1 cellular context compared by ENCODE assay signal in the genomic region with DNA sequence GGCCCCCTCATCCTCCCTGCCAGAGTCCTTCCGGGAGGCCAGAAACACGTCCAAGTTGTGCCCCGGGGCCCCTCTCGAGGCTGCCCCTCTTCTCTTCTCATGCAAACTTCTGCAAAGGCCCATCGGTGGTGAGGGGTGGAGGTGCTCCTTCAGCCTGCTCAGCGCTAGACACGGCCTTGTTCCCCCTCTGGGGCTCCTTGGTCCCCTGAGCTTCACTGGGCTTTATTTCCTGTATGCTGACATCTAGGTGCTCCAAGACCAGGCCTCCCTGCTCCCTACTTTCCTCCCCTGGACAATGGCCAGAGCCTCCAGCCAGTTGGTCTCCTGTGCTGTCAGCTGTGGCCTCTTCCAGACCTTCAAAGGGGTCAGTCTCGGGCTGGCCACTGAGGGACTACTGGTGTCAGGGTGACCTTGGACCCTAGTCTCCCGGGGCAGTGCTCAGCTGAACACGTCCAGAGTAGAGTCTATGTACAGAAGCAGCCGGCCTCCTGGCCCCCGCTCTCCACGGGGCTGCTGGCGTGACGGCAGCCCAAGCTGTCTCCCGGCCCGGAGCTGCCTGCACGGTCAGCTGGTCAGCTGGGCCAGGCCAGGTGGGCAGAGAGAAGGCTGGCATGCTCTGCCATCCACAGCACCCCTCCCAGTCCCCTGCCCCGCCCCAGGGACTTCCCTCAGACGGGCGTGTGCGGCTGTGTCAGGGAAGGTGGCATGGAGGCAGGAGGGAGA.
TF ChIP-seq lines count a peak whose summit lies in the region.

No MANE protein-coding gene starts in this region.

TF ChIP-seq in HepG2, 621 proteins besides CTCF, POLR2A, EP300 and RAD21 (continued from another document and continues in another):
- TF ChIP-seq, protein P1, sequence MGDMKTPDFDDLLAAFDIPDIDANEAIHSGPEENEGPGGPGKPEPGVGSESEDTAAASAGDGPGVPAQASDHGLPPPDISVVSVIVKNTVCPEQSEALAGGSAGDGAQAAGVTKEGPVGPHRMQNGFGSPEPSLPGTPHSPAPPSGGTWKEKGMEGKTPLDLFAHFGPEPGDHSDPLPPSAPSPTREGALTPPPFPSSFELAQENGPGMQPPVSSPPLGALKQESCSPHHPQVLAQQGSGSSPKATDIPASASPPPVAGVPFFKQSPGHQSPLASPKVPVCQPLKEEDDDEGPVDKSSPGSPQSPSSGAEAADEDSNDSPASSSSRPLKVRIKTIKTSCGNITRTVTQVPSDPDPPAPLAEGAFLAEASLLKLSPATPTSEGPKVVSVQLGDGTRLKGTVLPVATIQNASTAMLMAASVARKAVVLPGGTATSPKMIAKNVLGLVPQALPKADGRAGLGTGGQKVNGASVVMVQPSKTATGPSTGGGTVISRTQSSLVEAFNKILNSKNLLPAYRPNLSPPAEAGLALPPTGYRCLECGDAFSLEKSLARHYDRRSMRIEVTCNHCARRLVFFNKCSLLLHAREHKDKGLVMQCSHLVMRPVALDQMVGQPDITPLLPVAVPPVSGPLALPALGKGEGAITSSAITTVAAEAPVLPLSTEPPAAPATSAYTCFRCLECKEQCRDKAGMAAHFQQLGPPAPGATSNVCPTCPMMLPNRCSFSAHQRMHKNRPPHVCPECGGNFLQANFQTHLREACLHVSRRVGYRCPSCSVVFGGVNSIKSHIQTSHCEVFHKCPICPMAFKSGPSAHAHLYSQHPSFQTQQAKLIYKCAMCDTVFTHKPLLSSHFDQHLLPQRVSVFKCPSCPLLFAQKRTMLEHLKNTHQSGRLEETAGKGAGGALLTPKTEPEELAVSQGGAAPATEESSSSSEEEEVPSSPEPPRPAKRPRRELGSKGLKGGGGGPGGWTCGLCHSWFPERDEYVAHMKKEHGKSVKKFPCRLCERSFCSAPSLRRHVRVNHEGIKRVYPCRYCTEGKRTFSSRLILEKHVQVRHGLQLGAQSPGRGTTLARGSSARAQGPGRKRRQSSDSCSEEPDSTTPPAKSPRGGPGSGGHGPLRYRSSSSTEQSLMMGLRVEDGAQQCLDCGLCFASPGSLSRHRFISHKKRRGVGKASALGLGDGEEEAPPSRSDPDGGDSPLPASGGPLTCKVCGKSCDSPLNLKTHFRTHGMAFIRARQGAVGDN (CRISPR knock-in tag; IDR thresholded peaks at IDR 0.05): peak; percentile 92
- TF ChIP-seq SETDB1 (CRISPR knock-in tag; IDR thresholded peaks at IDR 0.05; ENCODE audit: borderline replicate concordance) (no peak), ZNF605 (CRISPR knock-in tag; IDR thresholded peaks at IDR 0.05) (no peak; the same call in 1 of the 2 replicates), RFXAP (CRISPR knock-in tag; IDR thresholded peaks at IDR 0.05; ENCODE audit: borderline replicate concordance) (no peak), ZNF839 (CRISPR knock-in tag; IDR thresholded peaks at IDR 0.05; ENCODE audit: borderline replicate concordance) (no peak), MTF1 (CRISPR knock-in tag; IDR thresholded peaks at IDR 0.05) (no peak), FOSL2 (CRISPR knock-in tag; IDR thresholded peaks at IDR 0.05) (peak; percentile 46), ZNF256 (CRISPR knock-in tag; conservative IDR thresholded peaks at IDR 0.05) (no peak), ZNF746 (CRISPR knock-in tag; IDR thresholded peaks at IDR 0.05) (peak; percentile 77), PRMT3 (CRISPR knock-in tag; IDR thresholded peaks at IDR 0.05; ENCODE audit: borderline replicate concordance, low read depth) (no peak), ZNF550 (CRISPR knock-in tag; IDR thresholded peaks at IDR 0.05; ENCODE audit: borderline replicate concordance) (no peak), MIER3 (CRISPR knock-in tag; IDR thresholded peaks at IDR 0.05; ENCODE audit: borderline replicate concordance) (peak; percentile 56; the same call in 1 of the 2 replicates), RBFOX2 (IDR thresholded peaks at IDR 0.05; ENCODE audit: low read depth, low read length) (peak; percentile 38; the same call in 1 of the 2 replicates), ZNF674 (CRISPR knock-in tag; IDR thresholded peaks at IDR 0.05; ENCODE audit: low read depth) (no peak), ZNF124 (CRISPR knock-in tag; IDR thresholded peaks at IDR 0.05) (no peak), CENPT (CRISPR knock-in tag; IDR thresholded peaks at IDR 0.05; ENCODE audit: low read depth) (no peak), MXD4 (CRISPR knock-in tag; IDR thresholded peaks at IDR 0.05) (0 out of 2 replicates have a peak, but pooled peaks have one; percentile 55), SIN3B (IDR thresholded peaks at IDR 0.05; ENCODE audit: low read length) (no peak), HIVEP1 (CRISPR knock-in tag; IDR thresholded peaks at IDR 0.05) (peak; percentile 34; the same call in 1 of the 2 replicates), GABPA (IDR thresholded peaks at IDR 0.05; ENCODE audit: low read depth, low read length) (no peak), GABPA (CRISPR knock-in tag; IDR thresholded peaks at IDR 0.05; ENCODE audit: low read depth) (peak; percentile 43), MTA1 (CRISPR knock-in tag; IDR thresholded peaks at IDR 0.05; ENCODE audit: borderline replicate concordance) (peak; percentile 99), ZNF672 (CRISPR knock-in tag; IDR thresholded peaks at IDR 0.05) (no peak), THYN1 (CRISPR knock-in tag; IDR thresholded peaks at IDR 0.05; ENCODE audit: borderline replicate concordance, low read depth) (no peak), ZSCAN21 (CRISPR knock-in tag; IDR thresholded peaks at IDR 0.05; ENCODE audit: borderline replicate concordance) (no peak), SOX13 (IDR thresholded peaks at IDR 0.05) (no peak), SOX13 (CRISPR knock-in tag; conservative IDR thresholded peaks at IDR 0.05 in 1 of 2, IDR thresholded peaks at IDR 0.05 in 1 of 2) (peak in 1 of 2 experiments; percentile 68; a peak in 2 of 4 replicates), ZNF382 (CRISPR knock-in tag; IDR thresholded peaks at IDR 0.05; ENCODE audit: borderline replicate concordance) (no peak), CBX1 (IDR thresholded peaks at IDR 0.05; ENCODE audit: low read depth) (no peak)
- TF ChIP-seq, protein P2, sequence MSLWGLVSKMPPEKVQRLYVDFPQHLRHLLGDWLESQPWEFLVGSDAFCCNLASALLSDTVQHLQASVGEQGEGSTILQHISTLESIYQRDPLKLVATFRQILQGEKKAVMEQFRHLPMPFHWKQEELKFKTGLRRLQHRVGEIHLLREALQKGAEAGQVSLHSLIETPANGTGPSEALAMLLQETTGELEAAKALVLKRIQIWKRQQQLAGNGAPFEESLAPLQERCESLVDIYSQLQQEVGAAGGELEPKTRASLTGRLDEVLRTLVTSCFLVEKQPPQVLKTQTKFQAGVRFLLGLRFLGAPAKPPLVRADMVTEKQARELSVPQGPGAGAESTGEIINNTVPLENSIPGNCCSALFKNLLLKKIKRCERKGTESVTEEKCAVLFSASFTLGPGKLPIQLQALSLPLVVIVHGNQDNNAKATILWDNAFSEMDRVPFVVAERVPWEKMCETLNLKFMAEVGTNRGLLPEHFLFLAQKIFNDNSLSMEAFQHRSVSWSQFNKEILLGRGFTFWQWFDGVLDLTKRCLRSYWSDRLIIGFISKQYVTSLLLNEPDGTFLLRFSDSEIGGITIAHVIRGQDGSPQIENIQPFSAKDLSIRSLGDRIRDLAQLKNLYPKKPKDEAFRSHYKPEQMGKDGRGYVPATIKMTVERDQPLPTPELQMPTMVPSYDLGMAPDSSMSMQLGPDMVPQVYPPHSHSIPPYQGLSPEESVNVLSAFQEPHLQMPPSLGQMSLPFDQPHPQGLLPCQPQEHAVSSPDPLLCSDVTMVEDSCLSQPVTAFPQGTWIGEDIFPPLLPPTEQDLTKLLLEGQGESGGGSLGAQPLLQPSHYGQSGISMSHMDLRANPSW (CRISPR knock-in tag; IDR thresholded peaks at IDR 0.05; ENCODE audit: borderline replicate concordance): no peak
- TF ChIP-seq, protein P3, sequence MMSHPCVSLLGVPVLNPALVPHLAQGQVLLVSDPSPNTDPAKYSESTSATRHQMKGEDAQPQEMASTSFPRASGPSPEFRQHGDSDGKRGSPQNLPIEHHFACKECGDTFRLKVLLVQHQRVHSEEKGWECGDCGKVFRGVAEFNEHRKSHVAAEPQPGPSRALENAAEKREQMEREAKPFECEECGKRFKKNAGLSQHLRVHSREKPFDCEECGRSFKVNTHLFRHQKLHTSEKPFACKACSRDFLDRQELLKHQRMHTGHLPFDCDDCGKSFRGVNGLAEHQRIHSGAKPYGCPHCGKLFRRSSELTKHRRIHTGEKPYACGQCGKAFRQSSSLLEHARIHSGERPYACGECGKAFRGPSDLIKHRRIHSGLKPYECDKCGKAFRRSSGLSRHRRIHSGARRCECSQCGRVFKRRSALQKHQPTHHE (CRISPR knock-in tag; IDR thresholded peaks at IDR 0.05; ENCODE audit: borderline replicate concordance): no peak
- TF ChIP-seq, protein P4, sequence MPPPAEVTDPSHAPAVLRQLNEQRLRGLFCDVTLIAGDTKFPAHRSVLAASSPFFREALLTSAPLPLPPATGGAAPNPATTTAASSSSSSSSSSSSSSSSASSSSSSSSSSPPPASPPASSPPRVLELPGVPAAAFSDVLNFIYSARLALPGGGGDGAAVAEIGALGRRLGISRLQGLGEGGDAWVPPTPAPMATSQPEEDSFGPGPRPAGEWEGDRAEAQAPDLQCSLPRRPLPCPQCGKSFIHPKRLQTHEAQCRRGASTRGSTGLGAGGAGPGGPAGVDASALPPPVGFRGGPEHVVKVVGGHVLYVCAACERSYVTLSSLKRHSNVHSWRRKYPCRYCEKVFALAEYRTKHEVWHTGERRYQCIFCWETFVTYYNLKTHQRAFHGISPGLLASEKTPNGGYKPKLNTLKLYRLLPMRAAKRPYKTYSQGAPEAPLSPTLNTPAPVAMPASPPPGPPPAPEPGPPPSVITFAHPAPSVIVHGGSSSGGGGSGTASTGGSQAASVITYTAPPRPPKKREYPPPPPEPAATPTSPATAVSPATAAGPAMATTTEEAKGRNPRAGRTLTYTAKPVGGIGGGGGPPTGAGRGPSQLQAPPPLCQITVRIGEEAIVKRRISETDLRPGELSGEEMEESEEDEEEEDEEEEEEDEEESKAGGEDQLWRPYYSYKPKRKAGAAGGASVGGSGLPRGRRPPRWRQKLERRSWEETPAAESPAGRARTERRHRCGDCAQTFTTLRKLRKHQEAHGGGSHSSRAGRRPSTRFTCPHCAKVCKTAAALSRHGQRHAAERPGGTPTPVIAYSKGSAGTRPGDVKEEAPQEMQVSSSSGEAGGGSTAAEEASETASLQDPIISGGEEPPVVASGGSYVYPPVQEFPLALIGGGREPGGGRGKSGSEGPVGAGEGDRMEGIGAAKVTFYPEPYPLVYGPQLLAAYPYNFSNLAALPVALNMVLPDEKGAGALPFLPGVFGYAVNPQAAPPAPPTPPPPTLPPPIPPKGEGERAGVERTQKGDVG (CRISPR knock-in tag; IDR thresholded peaks at IDR 0.05; ENCODE audit: borderline replicate concordance): no peak
- TF ChIP-seq, protein P5, sequence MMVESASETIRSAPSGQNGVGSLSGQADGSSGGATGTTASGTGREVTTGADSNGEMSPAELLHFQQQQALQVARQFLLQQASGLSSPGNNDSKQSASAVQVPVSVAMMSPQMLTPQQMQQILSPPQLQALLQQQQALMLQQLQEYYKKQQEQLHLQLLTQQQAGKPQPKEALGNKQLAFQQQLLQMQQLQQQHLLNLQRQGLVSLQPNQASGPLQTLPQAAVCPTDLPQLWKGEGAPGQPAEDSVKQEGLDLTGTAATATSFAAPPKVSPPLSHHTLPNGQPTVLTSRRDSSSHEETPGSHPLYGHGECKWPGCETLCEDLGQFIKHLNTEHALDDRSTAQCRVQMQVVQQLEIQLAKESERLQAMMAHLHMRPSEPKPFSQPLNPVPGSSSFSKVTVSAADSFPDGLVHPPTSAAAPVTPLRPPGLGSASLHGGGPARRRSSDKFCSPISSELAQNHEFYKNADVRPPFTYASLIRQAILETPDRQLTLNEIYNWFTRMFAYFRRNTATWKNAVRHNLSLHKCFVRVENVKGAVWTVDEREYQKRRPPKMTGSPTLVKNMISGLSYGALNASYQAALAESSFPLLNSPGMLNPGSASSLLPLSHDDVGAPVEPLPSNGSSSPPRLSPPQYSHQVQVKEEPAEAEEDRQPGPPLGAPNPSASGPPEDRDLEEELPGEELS (CRISPR knock-in tag; IDR thresholded peaks at IDR 0.05): no peak
- TF ChIP-seq, protein P6, sequence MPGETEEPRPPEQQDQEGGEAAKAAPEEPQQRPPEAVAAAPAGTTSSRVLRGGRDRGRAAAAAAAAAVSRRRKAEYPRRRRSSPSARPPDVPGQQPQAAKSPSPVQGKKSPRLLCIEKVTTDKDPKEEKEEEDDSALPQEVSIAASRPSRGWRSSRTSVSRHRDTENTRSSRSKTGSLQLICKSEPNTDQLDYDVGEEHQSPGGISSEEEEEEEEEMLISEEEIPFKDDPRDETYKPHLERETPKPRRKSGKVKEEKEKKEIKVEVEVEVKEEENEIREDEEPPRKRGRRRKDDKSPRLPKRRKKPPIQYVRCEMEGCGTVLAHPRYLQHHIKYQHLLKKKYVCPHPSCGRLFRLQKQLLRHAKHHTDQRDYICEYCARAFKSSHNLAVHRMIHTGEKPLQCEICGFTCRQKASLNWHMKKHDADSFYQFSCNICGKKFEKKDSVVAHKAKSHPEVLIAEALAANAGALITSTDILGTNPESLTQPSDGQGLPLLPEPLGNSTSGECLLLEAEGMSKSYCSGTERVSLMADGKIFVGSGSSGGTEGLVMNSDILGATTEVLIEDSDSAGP (CRISPR knock-in tag; IDR thresholded peaks at IDR 0.05; ENCODE audit: borderline replicate concordance): peak; percentile 64; the same call in 1 of the 2 replicates
- TF ChIP-seq, protein P7, sequence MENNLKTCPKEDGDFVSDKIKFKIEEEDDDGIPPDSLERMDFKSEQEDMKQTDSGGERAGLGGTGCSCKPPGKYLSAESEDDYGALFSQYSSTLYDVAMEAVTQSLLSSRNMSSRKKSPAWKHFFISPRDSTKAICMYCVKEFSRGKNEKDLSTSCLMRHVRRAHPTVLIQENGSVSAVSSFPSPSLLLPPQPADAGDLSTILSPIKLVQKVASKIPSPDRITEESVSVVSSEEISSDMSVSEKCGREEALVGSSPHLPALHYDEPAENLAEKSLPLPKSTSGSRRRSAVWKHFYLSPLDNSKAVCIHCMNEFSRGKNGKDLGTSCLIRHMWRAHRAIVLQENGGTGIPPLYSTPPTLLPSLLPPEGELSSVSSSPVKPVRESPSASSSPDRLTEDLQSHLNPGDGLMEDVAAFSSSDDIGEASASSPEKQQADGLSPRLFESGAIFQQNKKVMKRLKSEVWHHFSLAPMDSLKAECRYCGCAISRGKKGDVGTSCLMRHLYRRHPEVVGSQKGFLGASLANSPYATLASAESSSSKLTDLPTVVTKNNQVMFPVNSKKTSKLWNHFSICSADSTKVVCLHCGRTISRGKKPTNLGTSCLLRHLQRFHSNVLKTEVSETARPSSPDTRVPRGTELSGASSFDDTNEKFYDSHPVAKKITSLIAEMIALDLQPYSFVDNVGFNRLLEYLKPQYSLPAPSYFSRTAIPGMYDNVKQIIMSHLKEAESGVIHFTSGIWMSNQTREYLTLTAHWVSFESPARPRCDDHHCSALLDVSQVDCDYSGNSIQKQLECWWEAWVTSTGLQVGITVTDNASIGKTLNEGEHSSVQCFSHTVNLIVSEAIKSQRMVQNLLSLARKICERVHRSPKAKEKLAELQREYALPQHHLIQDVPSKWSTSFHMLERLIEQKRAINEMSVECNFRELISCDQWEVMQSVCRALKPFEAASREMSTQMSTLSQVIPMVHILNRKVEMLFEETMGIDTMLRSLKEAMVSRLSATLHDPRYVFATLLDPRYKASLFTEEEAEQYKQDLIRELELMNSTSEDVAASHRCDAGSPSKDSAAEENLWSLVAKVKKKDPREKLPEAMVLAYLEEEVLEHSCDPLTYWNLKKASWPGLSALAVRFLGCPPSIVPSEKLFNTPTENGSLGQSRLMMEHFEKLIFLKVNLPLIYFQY (CRISPR knock-in tag; IDR thresholded peaks at IDR 0.05; ENCODE audit: borderline replicate concordance): peak; percentile 92; the same call in 1 of the 2 replicates
